ENCODE assay signal across 8 cellular contexts in genomic region chr1:202235856-202236837, GRCh38. TPM values are rescaled to one million over a fixed set of nuclear protein-coding genes. Genes with fewer than 3 reads are reported as not detected.
A peak's percentile ranks its signal among the peaks of the same experiment; 100 is the strongest.
DNase-seq lines count a peak whose midpoint lies in the region; ATAC-seq and TF ChIP-seq lines count a peak whose summit lies in the region.

No MANE protein-coding gene starts in this region.

- peaks cover 18% of the 10 kb centered on the region for H3K27me3 ChIP-seq in neutrophil

- H3K4me1 ChIP-seq in OCI-LY7 (ENCODE audit: insufficient read depth, low read length, poor library complexity, severe bottlenecking) = no peaks in the 10 kb centered on the region
- no peaks in the 10 kb centered on the region for H3K4me1 ChIP-seq in neutrophil (ENCODE audit: control insufficient read depth in 1 of 2, insufficient read depth in 1 of 2, low read depth in 1 of 2, low read length in 1 of 2)

- TF ChIP-seq CTCF in OCI-LY7 (conservative IDR thresholded peaks at IDR 0.05; ENCODE audit: low read length) (peak; percentile 83), neutrophil (IDR thresholded peaks at IDR 0.05) (peak; percentile 76)

- no peak overlapping the region for H3K4me2 ChIP-seq in OCI-LY7 (ENCODE audit: low read length)

- POLR2A ChIA-PET in OCI-LY7 (lab: Charles Lee) = no interaction called here

- H2AFZ ChIP-seq in OCI-LY7 (ENCODE audit: low read length) = no peak overlapping the region

- no TSS peak for BruUV-seq in OCI-LY7 (replicated peaks; lab: Mats Ljungman, UMichigan)

- no peaks in the 10 kb centered on the region for H3K79me2 ChIP-seq in OCI-LY7 (ENCODE audit: insufficient read depth, low read depth, low read length)

- CTCF ChIA-PET in OCI-LY7 (lab: Charles Lee; ENCODE audit: unreplicated experiment) = no interaction called here

- H3K27ac ChIP-seq in OCI-LY7 (ENCODE audit: low read depth, low read length, poor library complexity, severe bottlenecking) = no peak overlapping the region
- H3K27ac ChIP-seq in neutrophil = no peak overlapping the region

- no peak for ATAC-seq in GM18873 (IDR thresholded peaks at IDR 0.05; ENCODE audit: low FRiP score, unreplicated experiment)

- DNase-seq in GM04503 (ENCODE audit: low read depth) = peak; percentile 70
- peak in 59 of 76 experiments; percentile 3 to 72 (median 46) for DNase-seq in HUDEP-2 (lab: John Stamatoyannopoulos, UW; ENCODE audit: unreplicated experiment in 76 of 76)
- peak; percentile 64 for DNase-seq in OCI-LY7 (ENCODE audit: low spot score)
- DNase-seq in activated T-cell treated with anti-CD3 and anti-CD28 coated beads for 24 hours (ENCODE audit: low read depth) = peak; percentile 60
- peak; percentile 67 for DNase-seq in fibroblast of gingiva (ENCODE audit: low read depth)
- DNase-seq in superior temporal gyrus (ENCODE audit: extremely low spot score) = peak; percentile 34

- H4K20me1 ChIP-seq in OCI-LY7 (ENCODE audit: insufficient read depth, low read length) = no peaks in the 10 kb centered on the region

- H3K9me2 ChIP-seq in OCI-LY7 (ENCODE audit: insufficient read depth, low read length) = no peaks in the 10 kb centered on the region

- H3K4me3 ChIP-seq in OCI-LY7 (ENCODE audit: low read depth, low read length, poor library complexity, severe bottlenecking) (no peak overlapping the region), neutrophil (ENCODE audit: low read depth in 1 of 2, low read length in 1 of 2) (no peak overlapping the region)

- H3K9me3 ChIP-seq in OCI-LY7 (ENCODE audit: low read length) (no peaks in the 10 kb centered on the region), neutrophil (no peaks in the 10 kb centered on the region)

- intact Hi-C loops in OCI-LY7 (cut with micrococcal nuclease; ENCODE audit: unreplicated experiment) = loop anchor here (2.0 kb wide), 1 partner anchor 79 kb away; no protein-coding TSS in a partner anchor

- H3K36me3 ChIP-seq in OCI-LY7 (ENCODE audit: insufficient read depth, low read length) = no peaks in the 10 kb centered on the region
- no peaks in the 10 kb centered on the region for H3K36me3 ChIP-seq in neutrophil

RNA-seq across cellular contexts. Expression of gene LGR6, which starts 42.5 kb away (rescaled TPM):
- total RNA-seq in OCI-LY7 (2014; rRNA removed; shearing (Covaris generic)) = not detected in 2 replicates
- total RNA-seq in OCI-LY7 (2022) = not detected in 2 replicates
